In genomic region chr19:42478765-42479307, GRCh38 we compare ENCODE assay signal across 34 cellular contexts. TPM values are rescaled to one million over a fixed set of nuclear protein-coding genes. Genes with fewer than 3 reads are reported as not detected.
"Had no signal": no experiment of that assay in that cellular context is flagged by ENCODE, and none has a peak within 500 bp of the region (broad histone marks: within the 10 kb centered on the region; RNA-seq: fewer than 3 reads in every experiment).

No MANE protein-coding gene starts in this region.

- H3K4me1 ChIP-seq: breast epithelium, SJCRH30 had no signal

- H3K36me3 Mint-ChIP-seq: activated CD4-positive, alpha-beta memory T cell treated with anti-CD3 and anti-CD28 coated beads for 36 hours had no signal

- ATAC-seq: activated CD8-positive, alpha-beta memory T cell treated with anti-CD3 and anti-CD28 coated beads, Interleukin-2, amount 10 ng/mL, durations not matched to agents 7 days and 5 days; body of pancreas; Panc1 had no signal

- H3K27ac Mint-ChIP-seq: activated B cell treated with CpG ODN at 0.5 μM for 24 hours; activated CD4-positive, alpha-beta memory T cell treated with anti-CD3 and anti-CD28 coated beads for 36 hours; activated CD8-positive, alpha-beta memory T cell treated with anti-CD3 and anti-CD28 coated beads, Interleukin-2, amount 10 ng/mL, durations not matched to agents 7 days and 5 days; activated naive CD8-positive, alpha-beta T cell treated with anti-CD3 and anti-CD28 coated beads, Interleukin-2, amount 10 ng/mL, durations not matched to agents 7 days and 5 days; T-helper 2 cell treated with Interferon-gamma antibody and Interleukin-4, amounts not matched to agents 5 μg/mL and 100 μg/mL, for 36 hours had no signal

- H3K9me3 Mint-ChIP-seq: activated B cell treated with CpG ODN at 0.5 μM for 24 hours; activated CD4-positive, alpha-beta memory T cell treated with anti-CD3 and anti-CD28 coated beads for 36 hours; T-helper 2 cell treated with Interferon-gamma antibody and Interleukin-4, amounts not matched to agents 5 μg/mL and 100 μg/mL, for 36 hours had no signal

- DNase-seq: activated B cell treated with CpG ODN at 0.5 μM for 24 hours; activated CD4-positive, alpha-beta memory T cell treated with anti-CD3 and anti-CD28 coated beads for 36 hours; activated CD4-positive, alpha-beta T cell treated with anti-CD3 and anti-CD28 coated beads for 4 hours; activated CD4-positive, alpha-beta T cell treated with anti-CD3 and anti-CD28 coated beads, Interleukin-2, amount 50 U/mL, for 1 hour; activated CD4-positive, CD25-positive, alpha-beta regulatory T cell treated with anti-CD3 and anti-CD28 coated beads, Interleukin-2, amount 50 U/mL, for 72 hours; activated CD8-positive, alpha-beta memory T cell treated with anti-CD3 and anti-CD28 coated beads for 24 hours; activated CD8-positive, alpha-beta memory T cell treated with anti-CD3 and anti-CD28 coated beads, Interleukin-2, amount 10 ng/mL, durations not matched to agents 7 days and 5 days; activated CD8-positive, alpha-beta memory T cell treated with anti-CD3 and anti-CD28 coated beads, Interleukin-2, amount 50 U/mL, for 48 hours; activated effector memory CD4-positive, alpha-beta T cell treated with anti-CD3 and anti-CD28 coated beads, Interleukin-2, amount 50 U/mL, for 16 hours; activated naive CD4-positive, alpha-beta T cell; activated naive CD4-positive, alpha-beta T cell treated with anti-CD3 and anti-CD28 coated beads, Interleukin-2, amount 50 U/mL, for 16 hours; activated naive CD8-positive, alpha-beta T cell treated with anti-CD3 and anti-CD28 coated beads, Interleukin-2, amount 10 ng/mL, durations not matched to agents 7 days and 5 days; activated T-cell treated with anti-CD3 and anti-CD28 coated beads, Interleukin-2, amount 50 U/mL, for 48 hours; adrenal gland; body of pancreas; NCI-H1105; NCI-H1417 treated with DMSO at 0.1 percent for 48 hours; NCI-H187 treated with DMSO at 0.1 percent for 48 hours; NCI-H2081; NCI-H226; NCI-H524 treated with DMSO at 0.1 percent for 48 hours; SHP77; SJCRH30 had no signal

- H3K36me3 ChIP-seq: adrenal gland, breast epithelium, SJCRH30 had no signal

- H3K27me3 ChIP-seq: adrenal gland, body of pancreas, breast epithelium, SJCRH30 had no signal

- H3K9me3 ChIP-seq: adrenal gland, body of pancreas, breast epithelium, SJCRH30 had no signal

- H3K27ac ChIP-seq: adrenal gland, body of pancreas, breast epithelium, SJCRH30, SK-N-MC had no signal

- FAIRE-seq: astrocyte, TTC549 had no signal

- H3K4me3 ChIP-seq: adrenal gland, body of pancreas, breast epithelium, SJCRH30, SK-N-MC had no signal

- H3K27me3 Mint-ChIP-seq: activated B cell treated with CpG ODN at 0.5 μM for 24 hours; activated CD4-positive, alpha-beta memory T cell treated with anti-CD3 and anti-CD28 coated beads for 36 hours; activated naive CD8-positive, alpha-beta T cell treated with anti-CD3 and anti-CD28 coated beads, Interleukin-2, amount 10 ng/mL, durations not matched to agents 7 days and 5 days had no signal

- H3K4me3 Mint-ChIP-seq: activated B cell treated with CpG ODN at 0.5 μM for 24 hours; activated CD4-positive, alpha-beta memory T cell treated with anti-CD3 and anti-CD28 coated beads for 36 hours; activated CD8-positive, alpha-beta memory T cell treated with anti-CD3 and anti-CD28 coated beads, Interleukin-2, amount 10 ng/mL, durations not matched to agents 7 days and 5 days; activated naive CD8-positive, alpha-beta T cell treated with anti-CD3 and anti-CD28 coated beads, Interleukin-2, amount 10 ng/mL, durations not matched to agents 7 days and 5 days; T-helper 2 cell treated with Interferon-gamma antibody and Interleukin-4, amounts not matched to agents 5 μg/mL and 100 μg/mL, for 36 hours had no signal

RNA-seq across cellular contexts. Expression of gene CXCL17, which starts 36.1 kb away (rescaled TPM):
- total RNA-seq: activated B cell treated with CpG ODN at 0.5 μM for 24 hours; activated CD4-positive, alpha-beta memory T cell treated with anti-CD3 and anti-CD28 coated beads for 36 hours; activated CD8-positive, alpha-beta memory T cell treated with anti-CD3 and anti-CD28 coated beads, Interleukin-2, amount 10 ng/mL, durations not matched to agents 7 days and 5 days; activated naive CD8-positive, alpha-beta T cell treated with anti-CD3 and anti-CD28 coated beads, Interleukin-2, amount 10 ng/mL, durations not matched to agents 7 days and 5 days; astrocyte; cardiac septum; M059J; NCI-H460; RPMI7951; SJCRH30; T-helper 1 cell treated with Interleukin-12 subunit alpha and Interleukin-12 subunit beta and Interleukin-4 antibody, amounts not matched to agents 30 ng/mL and 1 ng/mL, for 36 hours had no signal

RNA-seq across cellular contexts. Expression of gene CEACAM1, which starts 49.4 kb away (rescaled TPM):
- total RNA-seq: SJCRH30 had no signal

RNA-seq across cellular contexts. Expression of gene LIPE, which starts 51.6 kb away (rescaled TPM):
- total RNA-seq: SJCRH30 had no signal
